ENCODE assay signal across 6 cellular contexts in genomic region chr9:127931092-127931881, GRCh38. TPM values are rescaled to one million over a fixed set of nuclear protein-coding genes. Genes with fewer than 3 reads are reported as not detected.
DNase-seq lines count a peak whose midpoint lies in the region; ATAC-seq and TF ChIP-seq lines count a peak whose summit lies in the region.

No MANE protein-coding gene starts in this region.

- H3K27ac ChIP-seq in HEK293 (ENCODE audit: extremely low read depth, low read depth, low read length) (peak overlapping the region; percentile 50), Peyer's patch (peak overlapping the region in 1 of 4 donors; percentile 11), testis (no peak overlapping the region)

- 18 to 29% methylated on average over 18 of the region's 18 CpGs for WGBS in testis, 2 donors

- intact Hi-C loops in testis (cut with DNase I; ENCODE audit: low total_unique reads) = no loop called here

- H3K9me3 ChIP-seq in HEK293 (ENCODE audit: control insufficient read depth, insufficient read depth, low read depth, low read length) (no peaks in the 10 kb centered on the region), Peyer's patch (no peaks in the 10 kb centered on the region), testis (no peaks in the 10 kb centered on the region)

- H3K27me3 ChIP-seq in Peyer's patch (peaks cover 0 to 21% of the 10 kb centered on the region in 2 donors), testis (no peaks in the 10 kb centered on the region)

- no peak for ATAC-seq in HG02970 (IDR thresholded peaks at IDR 0.05; ENCODE audit: low FRiP score, unreplicated experiment)

- POLR2A ChIA-PET in HEK293 (lab: Yijun Ruan, JAX) = interaction anchor here (0.6 to 0.8 kb wide), 3 partner anchors 12 to 104 kb away, joined by 3 to 4 read pairs (median 3); no protein-coding TSS in a partner anchor

- 0 out of 2 replicates have a peak, but pooled peaks cover 7% of the 10 kb centered on the region for H3K4me1 ChIP-seq in HEK293 (ENCODE audit: control insufficient read depth, insufficient read depth, low read length)
- H3K4me1 ChIP-seq in Peyer's patch = peaks cover 0 to 45% (median 21%) of the 10 kb centered on the region in 4 donors
- H3K4me1 ChIP-seq in testis = peaks cover 23% of the 10 kb centered on the region

- CTCF ChIA-PET in HEK293 (lab: Yijun Ruan, JAX) = interaction anchor here (0.9 to 4.6 kb wide), 4 partner anchors 12 to 187 kb away, joined by 3 to 20 read pairs (median 10); no protein-coding TSS in a partner anchor

- TF ChIP-seq POLR2A in Peyer's patch (IDR thresholded peaks at IDR 0.05) (no peak), testis (IDR thresholded peaks at IDR 0.05) (no peak)

- peaks cover 0 to 21% of the 10 kb centered on the region in 2 experiments; a peak in 1 of 3 replicates for H3K36me3 ChIP-seq in HEK293 (ENCODE audit: control insufficient read depth in 2 of 2, insufficient read depth in 1 of 2, low read length in 2 of 2)
- peaks cover 0 to 6% (median 0%) of the 10 kb centered on the region in 3 donors for H3K36me3 ChIP-seq in Peyer's patch
- H3K36me3 ChIP-seq in testis (ENCODE audit: low read depth, missing control alignments) = no peaks in the 10 kb centered on the region

- DNase-seq in COLO668 (lab: John Stamatoyannopoulos, UW; ENCODE audit: unreplicated experiment) (peak; percentile 80), Peyer's patch (no peak), fibroblast of villous mesenchyme (ENCODE audit: low read depth) (peak; percentile 85), testis (no peak)

- TF ChIP-seq CTCF in HEK293 (tag by site-specific recombination; IDR thresholded peaks at IDR 0.05) = no peak
- no peak for TF ChIP-seq CTCF in Peyer's patch (IDR thresholded peaks at IDR 0.05)
- no peak for TF ChIP-seq CTCF in fibroblast of villous mesenchyme (IDR thresholded peaks at IDR 0.05; ENCODE audit: insufficient read depth, low read depth, low read length)
- no peak for TF ChIP-seq CTCF in testis (IDR thresholded peaks at IDR 0.05)

- peak overlapping the region; percentile 55 for H3K4me3 ChIP-seq in HEK293 (ENCODE audit: low read depth, low read length)
- H3K4me3 ChIP-seq in Peyer's patch = peak overlapping the region in 3 of 4 donors; percentile 53 to 69 (median 62)
- peak overlapping the region; percentile 68 for H3K4me3 ChIP-seq in fibroblast of villous mesenchyme (ENCODE audit: low read depth, low read length)
- H3K4me3 ChIP-seq in testis = peak overlapping the region; percentile 31 to 57

TF ChIP-seq in HEK293, 187 proteins besides CTCF, POLR2A, EP300 and RAD21 (continues in another document):
- TF ChIP-seq KLF7 (tag by site-specific recombination; IDR thresholded peaks at IDR 0.05; ENCODE audit: borderline replicate concordance) = 0 out of 2 replicates have a peak, but pooled peaks have one; percentile 24
- TF ChIP-seq ZNF776 (tag by site-specific recombination; IDR thresholded peaks at IDR 0.05; ENCODE audit: borderline replicate concordance) = no peak
- no peak for TF ChIP-seq SALL2 (tag by site-specific recombination; IDR thresholded peaks at IDR 0.05; ENCODE audit: borderline replicate concordance)
- peak; percentile 87 for TF ChIP-seq BCL11A (tag by site-specific recombination; IDR thresholded peaks at IDR 0.05; ENCODE audit: low read depth)
- 0 out of 2 replicates have a peak, but pooled peaks have one; percentile 0 for TF ChIP-seq ZBTB44 (tag by site-specific recombination; IDR thresholded peaks at IDR 0.05)
- peak; percentile 58; the same call in 1 of the 2 replicates for TF ChIP-seq ZNF10 (tag by site-specific recombination; IDR thresholded peaks at IDR 0.05)
- peak; percentile 70; the same call in 1 of the 2 replicates for TF ChIP-seq BCL11B (tag by site-specific recombination; IDR thresholded peaks at IDR 0.05; ENCODE audit: low read depth)
- TF ChIP-seq GLIS2 (tag by site-specific recombination; IDR thresholded peaks at IDR 0.05) = no peak; the same call in 1 of the 2 replicates
- TF ChIP-seq TCF7L2 (IDR thresholded peaks at IDR 0.05; ENCODE audit: borderline replicate concordance, low read depth, low read length) = no peak
- TF ChIP-seq TSHZ1 (tag by site-specific recombination; IDR thresholded peaks at IDR 0.05; ENCODE audit: borderline replicate concordance) = peak; percentile 81; the same call in 1 of the 2 replicates
- TF ChIP-seq ZBTB48 (tag by site-specific recombination; IDR thresholded peaks at IDR 0.05) = peak; percentile 61; the same call in 1 of the 2 replicates
- no peak for TF ChIP-seq ZNF529 (tag by site-specific recombination; IDR thresholded peaks at IDR 0.05; ENCODE audit: insufficient replicate concordance)
- TF ChIP-seq ZBTB1 (tag by site-specific recombination; IDR thresholded peaks at IDR 0.05) = peak; percentile 29; the same call in 1 of the 2 replicates
- TF ChIP-seq IKZF3 (tag by site-specific recombination; IDR thresholded peaks at IDR 0.05) = no peak; the same call in 1 of the 2 replicates
- TF ChIP-seq ZNF391 (tag by site-specific recombination; IDR thresholded peaks at IDR 0.05; ENCODE audit: borderline replicate concordance, low read depth) = peak; percentile 43; the same call in 1 of the 2 replicates
- peak; percentile 96 for TF ChIP-seq ZIC2 (tag by site-specific recombination; IDR thresholded peaks at IDR 0.05)
- no peak for TF ChIP-seq ZSCAN23 (tag by site-specific recombination; IDR thresholded peaks at IDR 0.05)
- no peak for TF ChIP-seq MYNN (tag by site-specific recombination; IDR thresholded peaks at IDR 0.05; ENCODE audit: borderline replicate concordance)
- no peak; the same call in 1 of the 2 replicates for TF ChIP-seq ZNF2 (tag by site-specific recombination; IDR thresholded peaks at IDR 0.05)
- TF ChIP-seq ZNF792 (tag by site-specific recombination; IDR thresholded peaks at IDR 0.05) = no peak
- peak; percentile 66 for TF ChIP-seq ZNF324 (tag by site-specific recombination; IDR thresholded peaks at IDR 0.05)

RNA-seq across cellular contexts. Expression of gene PIP5KL1, which starts 0.7 kb away (rescaled TPM):
- total RNA-seq in Peyer's patch = 1 to 10 TPM in 1 of 4 donors, not detected in 3; 2.5 TPM
- 2.6 and 3.5 TPM in 2 replicates for total RNA-seq in fibroblast of villous mesenchyme
- total RNA-seq in testis = 10 to 100 TPM in 1 of 2 donors, 1 to 10 TPM in 1; 8.4 to 10.2 TPM
- polyA plus RNA-seq in testis (ENCODE audit: insufficient read depth, low read depth, low replicate concordance) = 3.9 TPM

RNA-seq across cellular contexts. Expression of gene DPM2, which starts 6.4 kb away (rescaled TPM):
- 10 to 100 TPM; 20.6 to 27.3 (median 22.1) TPM for total RNA-seq in Peyer's patch
- 11.2 and 11.9 TPM in 2 replicates for total RNA-seq in fibroblast of villous mesenchyme
- 10 to 100 TPM; 33.5 to 36.4 TPM for total RNA-seq in testis
- polyA plus RNA-seq in testis (ENCODE audit: insufficient read depth, low read depth, low replicate concordance) = 46.6 TPM

RNA-seq across cellular contexts. Expression of gene ST6GALNAC4, which starts 14.4 kb away (rescaled TPM):
- total RNA-seq in Peyer's patch (100 to 1,000 TPM in 1 of 4 donors, 10 to 100 TPM in 3; 39.9 to 119 (median 46.7) TPM), fibroblast of villous mesenchyme (30.0 and 34.1 TPM in 2 replicates), testis (10 to 100 TPM; 18.8 to 24.7 TPM)
- polyA plus RNA-seq in testis (ENCODE audit: insufficient read depth, low read depth, low replicate concordance) = 10.3 TPM

RNA-seq across cellular contexts. Expression of gene ST6GALNAC6, which starts 31.9 kb away (rescaled TPM):
- total RNA-seq in Peyer's patch (10 to 100 TPM in 3 of 4 donors, 1 to 10 TPM in 1; 7.7 to 88.3 (median 18.9) TPM), fibroblast of villous mesenchyme (39.9 and 44.0 TPM in 2 replicates), testis (10 to 100 TPM; 46.3 to 70.3 TPM)
- 43.0 TPM for polyA plus RNA-seq in testis (ENCODE audit: insufficient read depth, low read depth, low replicate concordance)

RNA-seq across cellular contexts. Expression of gene EEIG1, which starts 49.5 kb away (rescaled TPM):
- 100 to 1,000 TPM in 3 of 4 donors, 10 to 100 TPM in 1; 71.8 to 219 (median 122) TPM for total RNA-seq in Peyer's patch
- 15.5 and 16.4 TPM in 2 replicates for total RNA-seq in fibroblast of villous mesenchyme
- total RNA-seq in testis = 100 to 1,000 TPM; 119 to 129 TPM
- 75.7 TPM for polyA plus RNA-seq in testis (ENCODE audit: insufficient read depth, low read depth, low replicate concordance)

Comparison
In these comparisons a context has a peak if more than half of its experiments do, and no peak if none do; other contexts are left out.
1. DNase-seq: peak in COLO668 (single experiment) and fibroblast of villous mesenchyme (single experiment); none in Peyer's patch (0 of 3) and testis (single experiment).
2. Peak in every context shown above with its lines, with median percentiles within 50 percentile points of each other: H3K4me3 ChIP-seq.